9 cellular contexts compared by ENCODE assay signal in genomic region chr6:100657678-100658330, GRCh38.
DNase-seq lines count a peak whose midpoint lies in the region; FAIRE-seq and TF ChIP-seq lines count a peak whose summit lies in the region.
"Had no signal": no experiment of that assay in that cellular context is flagged by ENCODE, and none has a peak within 500 bp of the region (broad histone marks: within the 10 kb centered on the region; RNA-seq: fewer than 3 reads in every experiment).

No MANE protein-coding gene starts in this region.

- no peaks in the 10 kb centered on the region for H3K27me3 ChIP-seq in GM23248 (replicated peaks; ENCODE audit: insufficient read depth)
- no peaks in the 10 kb centered on the region for H3K27me3 ChIP-seq in astrocyte (ENCODE audit: insufficient read depth, low read length)

- DNase-seq in D721Med (ENCODE audit: insufficient read length, low spot score) (no peak), GM23248 (peak; percentile 55), NCI-H2029 (lab: John Stamatoyannopoulos, UW) (peak; percentile 38), astrocyte (ENCODE audit: low read depth) (no peak), neural crest cell (ENCODE audit: low read depth, low spot score) (no peak), substantia nigra (lab: John Stamatoyannopoulos, UW) (no peak), HuH-7.5 (ENCODE audit: low spot score) (no peak)
- no peak for DNase-seq in activated CD4-positive, alpha-beta T cell treated with anti-CD3 and anti-CD28 coated beads, Interleukin-2, amount 10 ng/mL, durations not matched to agents 24 days and 14 days

- peaks cover 10% of the 10 kb centered on the region for H3K4me1 ChIP-seq in GM23248 (ENCODE audit: insufficient read depth)
- peaks cover under 1% of the 10 kb centered on the region for H3K4me1 ChIP-seq in astrocyte (ENCODE audit: insufficient read depth, low read length)

- H3K79me2 ChIP-seq in GM23248 (ENCODE audit: insufficient read depth) (no peaks in the 10 kb centered on the region), astrocyte (ENCODE audit: insufficient read depth, low read length) (no peaks in the 10 kb centered on the region)

- H3K9me3 ChIP-seq in GM23248 (ENCODE audit: low read depth) (no peaks in the 10 kb centered on the region), astrocyte (ENCODE audit: insufficient read depth, low read depth, low read length) (no peaks in the 10 kb centered on the region)

- H3K4me1 Mint-ChIP-seq in astrocyte (ENCODE audit: low read depth, unreplicated experiment): peaks cover 8% of the 10 kb centered on the region
- H3K4me1 Mint-ChIP-seq in neural crest cell: no peaks in the 10 kb centered on the region
- H3K4me1 Mint-ChIP-seq in activated CD4-positive, alpha-beta T cell treated with anti-CD3 and anti-CD28 coated beads, Interleukin-2, amount 10 ng/mL, durations not matched to agents 24 days and 14 days: no peaks in the 10 kb centered on the region

- 94 to 95% methylated on average over 2 of the region's 2 CpGs for WGBS in GM23248 (ENCODE audit: low coverage in 1 of 2, low lambda C conversion rate in 2 of 2, missing lambda C conversion rate in 2 of 2), 2 experiments

- H3K36me3 ChIP-seq in GM23248 (ENCODE audit: low read depth): peaks cover 9% of the 10 kb centered on the region; the same call in 1 of the 2 replicates
- H3K36me3 ChIP-seq in astrocyte (ENCODE audit: insufficient read depth, low read length): no peaks in the 10 kb centered on the region

- H3K9me3 Mint-ChIP-seq in astrocyte (ENCODE audit: unreplicated experiment) (no peaks in the 10 kb centered on the region), neural crest cell (no peaks in the 10 kb centered on the region)
- H3K9me3 Mint-ChIP-seq in activated CD4-positive, alpha-beta T cell treated with anti-CD3 and anti-CD28 coated beads, Interleukin-2, amount 10 ng/mL, durations not matched to agents 24 days and 14 days: no peaks in the 10 kb centered on the region
- H3K9me3 Mint-ChIP-seq: stimulated activated naive CD8-positive, alpha-beta T cell treated with anti-CD3 and anti-CD28 coated beads, Interleukin-15, Interleukin-2, amounts not matched to agents 100 ng/mL and 50 ng/mL, for 24 hours had no signal

- no peak overlapping the region for H3K9ac ChIP-seq in GM23248
- no peak overlapping the region for H3K9ac ChIP-seq in astrocyte (ENCODE audit: low read length)

- TF ChIP-seq CTCF in D721Med (IDR thresholded peaks at IDR 0.05; ENCODE audit: insufficient read depth, missing control alignments) (peak; percentile 87), astrocyte (IDR thresholded peaks at IDR 0.05; ENCODE audit: insufficient read depth, low read depth, low read length) (peak; percentile 38), neural crest cell (conservative IDR thresholded peaks at IDR 0.05) (peak; percentile 74)

- H3K4me3 Mint-ChIP-seq in astrocyte (ENCODE audit: unreplicated experiment) (no peak overlapping the region), neural crest cell (no peak overlapping the region)
- H3K4me3 Mint-ChIP-seq in activated CD4-positive, alpha-beta T cell treated with anti-CD3 and anti-CD28 coated beads, Interleukin-2, amount 10 ng/mL, durations not matched to agents 24 days and 14 days: no peak overlapping the region
- H3K4me3 Mint-ChIP-seq: stimulated activated naive CD8-positive, alpha-beta T cell treated with anti-CD3 and anti-CD28 coated beads, Interleukin-15, Interleukin-2, amounts not matched to agents 100 ng/mL and 50 ng/mL, for 24 hours had no signal

- no peak overlapping the region for H3K4me2 ChIP-seq in GM23248 (ENCODE audit: unreplicated experiment)
- H3K4me2 ChIP-seq in astrocyte (ENCODE audit: low read length): no peak overlapping the region

- H4K20me1 ChIP-seq in GM23248 (ENCODE audit: insufficient read depth): no peaks in the 10 kb centered on the region
- no peaks in the 10 kb centered on the region for H4K20me1 ChIP-seq in astrocyte (ENCODE audit: insufficient read depth, low read length)

- H3K36me3 Mint-ChIP-seq in astrocyte (ENCODE audit: low read depth, unreplicated experiment) (peaks cover 2% of the 10 kb centered on the region), neural crest cell (ENCODE audit: low read depth) (no peaks in the 10 kb centered on the region)
- H3K36me3 Mint-ChIP-seq in activated CD4-positive, alpha-beta T cell treated with anti-CD3 and anti-CD28 coated beads, Interleukin-2, amount 10 ng/mL, durations not matched to agents 24 days and 14 days (ENCODE audit: low read depth): peaks cover 6% of the 10 kb centered on the region

- FAIRE-seq in D721Med (lab: Jason Lieb, UNC): peak; percentile 93
- no peak for FAIRE-seq in astrocyte (lab: Jason Lieb, UNC)

- intact Hi-C loops in activated CD4-positive, alpha-beta T cell treated with anti-CD3 and anti-CD28 coated beads, Interleukin-2, amount 10 ng/mL, durations not matched to agents 24 days and 14 days (cut with micrococcal nuclease): no loop called here

- H2AFZ ChIP-seq in GM23248: no peak overlapping the region
- H2AFZ ChIP-seq in astrocyte (ENCODE audit: low read depth, low read length): no peak overlapping the region

- H3K4me3 ChIP-seq in GM23248 (no peak overlapping the region), astrocyte (ENCODE audit: insufficient read depth, low read depth, low read length) (no peak overlapping the region)

- in situ Hi-C loops in GM23248 (cut with MboI): loop anchor here (25.0 kb wide), 1 partner anchor 171 kb away; no protein-coding TSS in a partner anchor

- H3K27ac ChIP-seq in GM23248 (no peak overlapping the region), astrocyte (ENCODE audit: low read depth, low read length) (no peak overlapping the region), substantia nigra (ENCODE audit: low read depth, low read length, poor library complexity, severe bottlenecking) (no peak overlapping the region)

- H3K27me3 Mint-ChIP-seq in astrocyte (ENCODE audit: low read depth, unreplicated experiment): no peaks in the 10 kb centered on the region
- H3K27me3 Mint-ChIP-seq in neural crest cell (ENCODE audit: low read depth): no peaks in the 10 kb centered on the region
- H3K27me3 Mint-ChIP-seq in activated CD4-positive, alpha-beta T cell treated with anti-CD3 and anti-CD28 coated beads, Interleukin-2, amount 10 ng/mL, durations not matched to agents 24 days and 14 days: no peaks in the 10 kb centered on the region
- H3K27me3 Mint-ChIP-seq: stimulated activated naive CD8-positive, alpha-beta T cell treated with anti-CD3 and anti-CD28 coated beads, Interleukin-15, Interleukin-2, amounts not matched to agents 100 ng/mL and 50 ng/mL, for 24 hours had no signal

- peaks cover 2% of the 10 kb centered on the region for H3F3A ChIP-seq in GM23248 (ENCODE audit: insufficient read depth)

- no peak overlapping the region for H3K27ac Mint-ChIP-seq in astrocyte (ENCODE audit: unreplicated experiment)
- H3K27ac Mint-ChIP-seq in neural crest cell (ENCODE audit: unreplicated experiment): no peak overlapping the region
- H3K27ac Mint-ChIP-seq in activated CD4-positive, alpha-beta T cell treated with anti-CD3 and anti-CD28 coated beads, Interleukin-2, amount 10 ng/mL, durations not matched to agents 24 days and 14 days: no peak overlapping the region
- H3K27ac Mint-ChIP-seq: stimulated activated naive CD8-positive, alpha-beta T cell treated with anti-CD3 and anti-CD28 coated beads, Interleukin-15, Interleukin-2, amounts not matched to agents 100 ng/mL and 50 ng/mL, for 24 hours had no signal

- H3K9me2 ChIP-seq in GM23248 (ENCODE audit: insufficient read depth): no peaks in the 10 kb centered on the region

Comparison
In these comparisons a context has a peak if more than half of its experiments do, and no peak if none do; other contexts are left out.
1. DNase-seq: peak in GM23248 (single experiment) and NCI-H2029 (single experiment); none in D721Med (single experiment), astrocyte (single experiment), neural crest cell (single experiment), substantia nigra (0 of 49), HuH-7.5 (single experiment) and activated CD4-positive, alpha-beta T cell treated with anti-CD3 and anti-CD28 coated beads, Interleukin-2, amount 10 ng/mL, durations not matched to agents 24 days and 14 days (single experiment).
2. Peak in every context shown above with its lines, with median percentiles within 50 percentile points of each other: CTCF ChIP-seq.